8 cellular contexts compared by ENCODE assay signal in genomic region chr2:148927010-148927409, GRCh38. TPM values are rescaled to one million over a fixed set of nuclear protein-coding genes. Genes with fewer than 3 reads are reported as not detected.
A peak's percentile ranks its signal among the peaks of the same experiment; 100 is the strongest.
DNase-seq lines count a peak whose midpoint lies in the region; ATAC-seq and TF ChIP-seq lines count a peak whose summit lies in the region.

No MANE protein-coding gene starts in this region.

- no peak for TF ChIP-seq POLR2A in transverse colon (IDR thresholded peaks at IDR 0.05)

- H3K4me1 ChIP-seq in iPS-15b (ENCODE audit: control insufficient read depth, insufficient read depth, low read length): peaks cover 12% of the 10 kb centered on the region
- H3K4me1 ChIP-seq in transverse colon: peaks cover 0 to 9% (median 0%) of the 10 kb centered on the region in 4 donors

- no peaks in the 10 kb centered on the region for H3K27me3 ChIP-seq in iPS-15b (ENCODE audit: control insufficient read depth, insufficient read depth, low read length)
- H3K27me3 ChIP-seq in transverse colon: no peaks in the 10 kb centered on the region

- H3K4me3 ChIP-seq in iPS-15b (ENCODE audit: low read depth, low read length) (peak overlapping the region; percentile 9), transverse colon (peak overlapping the region in 2 of 4 donors; percentile 2 to 10)

- in situ Hi-C loops in transverse colon (cut with MboI; ENCODE audit: low pct_ligation_motif_present in 1 of 4, low pct_unique_long_range_greater_than_20kb in 1 of 4, low sequenced_read_pairs in 3 of 4): no loop called here

- peak; percentile 72 for ATAC-seq in HG03342 (IDR thresholded peaks at IDR 0.05; ENCODE audit: unreplicated experiment)

- H3K9me3 ChIP-seq in iPS-15b (ENCODE audit: control insufficient read depth, insufficient read depth, low read length) (no peaks in the 10 kb centered on the region), transverse colon (no peaks in the 10 kb centered on the region)

- no peak for TF ChIP-seq EP300 in transverse colon (IDR thresholded peaks at IDR 0.05; ENCODE audit: low read depth)

- H3K36me3 ChIP-seq in iPS-15b (ENCODE audit: control insufficient read depth, insufficient read depth, low read length) (no peaks in the 10 kb centered on the region), transverse colon (no peaks in the 10 kb centered on the region)

- no peak overlapping the region for H3K9ac ChIP-seq in iPS-15b (ENCODE audit: low read depth, low read length)

- intact Hi-C loops in transverse colon (cut with DNase I; ENCODE audit: low total_unique reads): no loop called here

- peak overlapping the region in 2 of 4 donors; percentile 19 to 28 for H3K27ac ChIP-seq in transverse colon

- TF ChIP-seq CTCF in transverse colon (IDR thresholded peaks at IDR 0.05): no peak

- 53 to 56% methylated on average over 7 to 9 of the region's 12 CpGs for whole genome bisulfite sequencing in transverse colon (ENCODE audit: low coverage in 1 of 2), 2 donors

- peak; percentile 9 to 11 for DNase-seq in activated CD4-positive, alpha-beta T cell treated with anti-CD3 and anti-CD28 coated beads for 4 hours
- no peak for DNase-seq in activated CD4-positive, alpha-beta T cell treated with anti-CD3 and anti-CD28 coated beads, Interleukin-2, amount 50 U/mL, for 4 hours
- DNase-seq in activated CD4-positive, alpha-beta T cell treated with anti-CD3 and anti-CD28 coated beads, Interleukin-2, amount 50 U/mL, for 1 hour: peak; percentile 8
- DNase-seq in transverse colon (peak; percentile 44), RPMI8226 (no peak), Kasumi-1 (lab: John Stamatoyannopoulos, UW) (no peak)

RNA-seq across cellular contexts. Expression of gene KIF5C, which starts 52.0 kb away (rescaled TPM):
- total RNA-seq in transverse colon: 1 to 10 TPM in 3 of 4 donors, under 1 TPM in 1; 0.75 to 3.2 (median 2.3) TPM

Comparison
In these comparisons a context has a peak if more than half of its experiments do, and no peak if none do; other contexts are left out.
1. DNase-seq: peak in activated CD4-positive, alpha-beta T cell treated with anti-CD3 and anti-CD28 coated beads for 4 hours (2 of 2), activated CD4-positive, alpha-beta T cell treated with anti-CD3 and anti-CD28 coated beads, Interleukin-2, amount 50 U/mL, for 1 hour (single experiment) and transverse colon (single experiment); none in activated CD4-positive, alpha-beta T cell treated with anti-CD3 and anti-CD28 coated beads, Interleukin-2, amount 50 U/mL, for 4 hours (0 of 2), RPMI8226 (single experiment) and Kasumi-1 (0 of 2).